In genomic region chr6:167227984-167228383, GRCh38 we compare ENCODE assay signal across 18 cellular contexts.
"Had no signal": no experiment of that assay in that cellular context is flagged by ENCODE, and none has a peak within 500 bp of the region (broad histone marks: within the 10 kb centered on the region; RNA-seq: fewer than 3 reads in every experiment).

No MANE protein-coding gene starts in this region.

- H3K27me3 ChIP-seq: colonic mucosa, thyroid gland, uterus had no signal

- DNase-seq: activated CD4-positive, alpha-beta T cell treated with anti-CD3 and anti-CD28 coated beads, Interleukin-2, amount 10 ng/mL, durations not matched to agents 24 days and 14 days; activated CD8-positive, alpha-beta T cell treated with anti-CD3 and anti-CD28 coated beads for 36 hours; activated naive CD4-positive, alpha-beta T cell treated with Interleukin-2 at 50 U/mL for 16 hours; activated naive CD8-positive, alpha-beta T cell treated with anti-CD3 and anti-CD28 coated beads, Interleukin-2, amount 10 ng/mL, durations not matched to agents 7 days and 5 days; activated T-cell treated with anti-CD3 and anti-CD28 coated beads, Interleukin-2, amount 50 U/mL, for 24 hours; amygdala; central memory CD4-positive, alpha-beta T cell; colonic mucosa; midbrain; nucleus accumbens; retina; stimulated activated CD4-positive, alpha-beta T cell treated with anti-CD3 and anti-CD28 coated beads, Interleukin-12 subunit alpha, Interleukin-12 subunit beta, amount 100 ng/mL, for 4 hours; stimulated activated CD4-positive, alpha-beta T cell treated with anti-CD3 and anti-CD28 coated beads, Interleukin-1b, Interleukin-23, amount 100 ng/mL, for 48 hours; stimulated activated naive CD4-positive, alpha-beta T cell treated with Interleukin-2 at 50 U/mL for 16 hours; T-helper 1 cell; T-helper 9 cell; thyroid gland; uterus had no signal

- H3K4me1 ChIP-seq: colonic mucosa, thyroid gland, uterus had no signal

- H3K36me3 ChIP-seq: colonic mucosa, thyroid gland, uterus had no signal

- H3K9me3 ChIP-seq: colonic mucosa, thyroid gland, uterus had no signal

- H3K27ac ChIP-seq: colonic mucosa, thyroid gland, uterus had no signal

- H3K4me3 ChIP-seq: colonic mucosa, thyroid gland, uterus had no signal

- ATAC-seq: activated CD8-positive, alpha-beta T cell treated with anti-CD3 and anti-CD28 coated beads for 36 hours had no signal
